Comparison of ENCODE assay signal across 8 cellular contexts in the genomic region with DNA sequence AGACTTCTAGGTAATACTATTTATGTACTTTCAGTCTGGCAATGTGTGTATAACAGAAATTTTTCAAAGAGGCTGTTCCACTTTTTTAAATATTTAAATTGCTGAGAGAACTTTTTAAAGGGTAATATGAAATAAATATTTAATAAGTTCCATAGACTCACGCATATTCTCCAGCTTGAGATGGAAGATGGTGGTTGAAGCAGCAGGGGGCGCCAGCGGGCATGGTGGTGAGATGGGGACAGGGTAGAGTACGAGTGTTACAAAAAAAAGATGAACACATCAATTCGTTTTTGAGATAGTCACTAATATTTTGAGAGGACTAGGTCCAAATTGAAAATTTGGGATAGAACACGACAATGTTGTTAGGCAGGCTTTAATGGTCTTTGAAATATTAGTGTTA.
DNase-seq lines count a peak whose midpoint lies in the region; ATAC-seq lines count a peak whose summit lies in the region.

No MANE protein-coding gene starts in this region.

- intact Hi-C loops in left colon (cut with DNase I, micrococcal nuclease): no loop called here

- peak; percentile 59 for ATAC-seq in GM18498 (IDR thresholded peaks at IDR 0.05; ENCODE audit: unreplicated experiment)
- peak; percentile 61 for ATAC-seq in HG03159 (IDR thresholded peaks at IDR 0.05; ENCODE audit: unreplicated experiment)
- peak; percentile 54 to 68 for ATAC-seq in activated naive CD4-positive, alpha-beta T cell treated with anti-CD3 and anti-CD28 coated beads, Interleukin-2, amount 50 U/mL, for 72 hours
- ATAC-seq in left colon: peak; percentile 44

- DNase-seq in SKM-1 treated with dmso at 0.1 percent for 144 hours (lab: John Stamatoyannopoulos, UW; ENCODE audit: unreplicated experiment) (peak; percentile 44), left colon (peak in 1 of 2 donors; percentile 66), NCI-H1436 treated with DMSO at 0.1 percent for 48 hours (lab: John Stamatoyannopoulos, UW) (no peak), cortex of kidney (lab: John Stamatoyannopoulos, UW) (no peak)
- peak in 1 of 2 donors; percentile 83 for DNase-seq in activated naive CD4-positive, alpha-beta T cell treated with anti-CD3 and anti-CD28 coated beads, Interleukin-2, amount 50 U/mL, for 72 hours (ENCODE audit: low spot score in 2 of 2)
- peak; percentile 16 to 47 for DNase-seq in stimulated activated CD8-positive, alpha-beta memory T cell treated with anti-CD3 and anti-CD28 coated beads, Interleukin-7, amount 100 ng/mL, for 48 hours (ENCODE audit: extremely low read depth in 1 of 2, low read depth in 1 of 2)

- no peaks in the 10 kb centered on the region for H3K9me3 Mint-ChIP-seq in activated naive CD4-positive, alpha-beta T cell treated with anti-CD3 and anti-CD28 coated beads, Interleukin-2, amount 50 U/mL, for 72 hours

- no peak overlapping the region for H3K27ac Mint-ChIP-seq in activated naive CD4-positive, alpha-beta T cell treated with anti-CD3 and anti-CD28 coated beads, Interleukin-2, amount 50 U/mL, for 72 hours

- no peaks in the 10 kb centered on the region for H3K36me3 Mint-ChIP-seq in activated naive CD4-positive, alpha-beta T cell treated with anti-CD3 and anti-CD28 coated beads, Interleukin-2, amount 50 U/mL, for 72 hours

Comparison
In these comparisons a context has a peak if more than half of its experiments do, and no peak if none do; other contexts are left out.
1. DNase-seq: peak in SKM-1 treated with dmso at 0.1 percent for 144 hours (single experiment) and stimulated activated CD8-positive, alpha-beta memory T cell treated with anti-CD3 and anti-CD28 coated beads, Interleukin-7, amount 100 ng/mL, for 48 hours (2 of 2); none in NCI-H1436 treated with DMSO at 0.1 percent for 48 hours (single experiment) and cortex of kidney (single experiment).
2. Peak in every context shown above with its lines, with median percentiles within 50 percentile points of each other: ATAC-seq.